In the genomic region with DNA sequence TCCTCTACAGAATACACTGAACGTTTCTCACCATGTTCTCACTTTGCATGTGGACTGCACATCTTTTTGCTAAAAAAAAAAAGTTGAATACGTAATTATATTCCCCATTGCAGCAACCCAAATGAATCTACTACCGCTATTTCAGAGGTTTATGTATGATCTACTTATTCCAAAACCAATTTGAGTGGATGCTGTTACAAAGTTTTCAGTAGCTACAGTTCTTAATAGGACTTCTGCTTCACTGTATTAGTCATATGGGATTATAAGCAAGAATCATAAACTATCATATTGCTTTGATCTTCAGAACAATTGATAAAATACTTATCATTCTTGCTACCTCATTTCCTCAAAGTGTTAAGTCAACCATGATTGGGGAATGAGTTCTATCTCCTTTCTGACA, we compare ENCODE assay signal across 8 cellular contexts.
"Had no signal": no experiment of that assay in that cellular context is flagged by ENCODE, and none has a peak within 500 bp of the region (broad histone marks: within the 10 kb centered on the region; RNA-seq: fewer than 3 reads in every experiment).

No MANE protein-coding gene starts in this region.

- H3K36me3 ChIP-seq: HAP-1 had no signal

- H3K4me1 ChIP-seq: HAP-1 had no signal

- H3K4me3 ChIP-seq: GM23248, HAP-1, K562 had no signal

- DNase-seq: GM23248, GOT3, H7, IMR-90, KG1 had no signal

- H3K27ac ChIP-seq: GM23248, HL-60 had no signal

- H3K9me3 ChIP-seq: HAP-1 had no signal

- ATAC-seq: K562 had no signal
